8 cellular contexts compared by ENCODE assay signal in genomic region chr2:9608491-9608890, GRCh38. TPM values are rescaled to one million over a fixed set of nuclear protein-coding genes. Genes with fewer than 3 reads are reported as not detected.
DNase-seq lines count a peak whose midpoint lies in the region; ATAC-seq and TF ChIP-seq lines count a peak whose summit lies in the region.
"Not testable (repeated sequence)": the region's sequence is repeated elsewhere in the genome, so short reads cannot be mapped to it uniquely, and the experiment has no call there.

No MANE protein-coding gene starts in this region.

- peaks cover 22% of the 10 kb centered on the region for H3K4me1 ChIP-seq in CD8-positive, alpha-beta T cell (ENCODE audit: insufficient read depth, low read length)
- H3K4me1 ChIP-seq in RWPE2 (ENCODE audit: insufficient read depth, poor library complexity, severe bottlenecking), result peaks cover 24% of the 10 kb centered on the region
- H3K4me1 ChIP-seq in hepatocyte (ENCODE audit: insufficient read depth), result peaks cover 11% of the 10 kb centered on the region
- H3K4me1 ChIP-seq in neutrophil (ENCODE audit: control insufficient read depth in 1 of 2, insufficient read depth in 1 of 2, low read depth in 1 of 2, low read length in 1 of 2), result peaks cover 10 to 11% of the 10 kb centered on the region in 2 experiments
- H3K4me1 ChIP-seq in testis, result not testable (repeated sequence)

- H3K9me2 ChIP-seq in hepatocyte (replicated peaks; ENCODE audit: insufficient read depth), result not testable (repeated sequence)

- H3K27ac ChIP-seq in CD8-positive, alpha-beta T cell (ENCODE audit: low read depth, low read length), result not testable (repeated sequence)
- peak overlapping the region; percentile 11 for H3K27ac ChIP-seq in RWPE2 (ENCODE audit: poor library complexity, severe bottlenecking)
- H3K27ac ChIP-seq in dorsolateral prefrontal cortex, result peak overlapping the region in 54 of 59 donors; percentile 0 to 81 (median 61)
- H3K27ac ChIP-seq in hepatocyte, result peak overlapping the region; percentile 64
- peak overlapping the region; percentile 64 for H3K27ac ChIP-seq in neutrophil
- peak overlapping the region; percentile 14 to 80 for H3K27ac ChIP-seq in testis

- H3K4me3 Mint-ChIP-seq in CD8-positive, alpha-beta T cell, result peak overlapping the region; percentile 82
- H3K4me3 Mint-ChIP-seq in activated naive CD4-positive, alpha-beta T cell treated with anti-CD3 and anti-CD28 coated beads, Interleukin-2, amount 10 ng/mL, durations not matched to agents 7 days and 5 days, result peak overlapping the region; percentile 72

- not testable (repeated sequence) for DNase-seq in CD8-positive, alpha-beta T cell; RWPE2 (ENCODE audit: low spot score); activated naive CD4-positive, alpha-beta T cell treated with anti-CD3 and anti-CD28 coated beads, Interleukin-2, amount 10 ng/mL, durations not matched to agents 7 days and 5 days; dorsolateral prefrontal cortex; hepatocyte (ENCODE audit: low spot score); testis

- TF ChIP-seq POLR2A in testis (IDR thresholded peaks at IDR 0.05), result not testable (repeated sequence)

- H3K79me2 ChIP-seq in hepatocyte, result peaks cover 98% of the 10 kb centered on the region

- WGBS in hepatocyte (ENCODE audit: low lambda C conversion rate, missing lambda C conversion rate), result 74% methylated on average over 10 of the region's 10 CpGs
- 63 to 75% methylated on average over 10 of the region's 10 CpGs for WGBS in testis, 2 donors

- ATAC-seq in CD8-positive, alpha-beta T cell; RWPE2 (ENCODE audit: low read depth): not testable (repeated sequence)
- peak; percentile 22 for ATAC-seq in HG02759 (IDR thresholded peaks at IDR 0.05; ENCODE audit: unreplicated experiment)

- H3K9me3 ChIP-seq in CD8-positive, alpha-beta T cell (ENCODE audit: low read length); RWPE2 (ENCODE audit: severe bottlenecking); hepatocyte (ENCODE audit: low read depth); neutrophil; testis: not testable (repeated sequence)

- POLR2A ChIA-PET in CD8-positive, alpha-beta T cell (lab: Charles Lee), result interaction anchor here (1.2 to 3.0 kb wide), 5 partner anchors 9 to 52 kb away, joined by 3 to 26 read pairs (median 5); partner anchors contain the start of gene YWHAQ

- H3K4me1 Mint-ChIP-seq in CD8-positive, alpha-beta T cell (ENCODE audit: low read depth), result peaks cover 72% of the 10 kb centered on the region
- H3K4me1 Mint-ChIP-seq in activated naive CD4-positive, alpha-beta T cell treated with anti-CD3 and anti-CD28 coated beads, Interleukin-2, amount 10 ng/mL, durations not matched to agents 7 days and 5 days, result peaks cover 64% of the 10 kb centered on the region

- H3K27me3 Mint-ChIP-seq in CD8-positive, alpha-beta T cell (ENCODE audit: low read depth); activated naive CD4-positive, alpha-beta T cell treated with anti-CD3 and anti-CD28 coated beads, Interleukin-2, amount 10 ng/mL, durations not matched to agents 7 days and 5 days: not testable (repeated sequence)

- not testable (repeated sequence) for H3K4me3 ChIP-seq in CD8-positive, alpha-beta T cell (ENCODE audit: low read depth, low read length); RWPE2 (ENCODE audit: severe bottlenecking); hepatocyte; testis
- H3K4me3 ChIP-seq in dorsolateral prefrontal cortex (peak overlapping the region in 37 of 59 donors; percentile 6 to 52 (median 28)), neutrophil (ENCODE audit: low read depth in 1 of 2, low read length in 1 of 2) (peak overlapping the region; percentile 28 to 34)

- peaks cover 98% of the 10 kb centered on the region for H4K20me1 ChIP-seq in hepatocyte (ENCODE audit: insufficient read depth, poor library complexity, severe bottlenecking)

- not testable (repeated sequence) for H2AFZ ChIP-seq in hepatocyte

- CTCF ChIA-PET in CD8-positive, alpha-beta T cell (lab: Charles Lee), result interaction anchor here (0.7 to 2.2 kb wide), 3 partner anchors 10 to 163 kb away, joined by 3 to 5 read pairs (median 3); no protein-coding TSS in a partner anchor
- CTCF ChIA-PET in activated naive CD4-positive, alpha-beta T cell treated with anti-CD3 and anti-CD28 coated beads, Interleukin-2, amount 10 ng/mL, durations not matched to agents 7 days and 5 days (lab: Charles Lee), result interaction anchor here (2.1 kb wide), 1 partner anchor 10 kb away, joined by 10 read pairs; no protein-coding TSS in a partner anchor

- intact Hi-C loops in CD8-positive, alpha-beta T cell (cut with DNase I, micrococcal nuclease); dorsolateral prefrontal cortex (cut with DNase I); testis (cut with DNase I; ENCODE audit: low total_unique reads): not testable (repeated sequence)

- not testable (repeated sequence) for H3K9me3 Mint-ChIP-seq in CD8-positive, alpha-beta T cell; activated naive CD4-positive, alpha-beta T cell treated with anti-CD3 and anti-CD28 coated beads, Interleukin-2, amount 10 ng/mL, durations not matched to agents 7 days and 5 days

- not testable (repeated sequence) for H3K27me3 ChIP-seq in CD8-positive, alpha-beta T cell (ENCODE audit: insufficient read depth, low read length); RWPE2 (ENCODE audit: insufficient read depth, poor library complexity, severe bottlenecking); dorsolateral prefrontal cortex; hepatocyte; neutrophil; testis

- peaks cover 20% of the 10 kb centered on the region for H3K36me3 Mint-ChIP-seq in CD8-positive, alpha-beta T cell
- H3K36me3 Mint-ChIP-seq in activated naive CD4-positive, alpha-beta T cell treated with anti-CD3 and anti-CD28 coated beads, Interleukin-2, amount 10 ng/mL, durations not matched to agents 7 days and 5 days, result peaks cover 39% of the 10 kb centered on the region

- H3K27ac Mint-ChIP-seq in CD8-positive, alpha-beta T cell, result peak overlapping the region; percentile 87
- H3K27ac Mint-ChIP-seq in activated naive CD4-positive, alpha-beta T cell treated with anti-CD3 and anti-CD28 coated beads, Interleukin-2, amount 10 ng/mL, durations not matched to agents 7 days and 5 days, result peak overlapping the region; percentile 98

- not testable (repeated sequence) for H3K36me3 ChIP-seq in CD8-positive, alpha-beta T cell (ENCODE audit: insufficient read depth, low read length); hepatocyte (replicated peaks; ENCODE audit: insufficient read depth, low read depth); neutrophil; testis (ENCODE audit: low read depth, missing control alignments)
- H3K36me3 ChIP-seq in RWPE2 (ENCODE audit: low read depth), result peaks cover 19% of the 10 kb centered on the region

- not testable (repeated sequence) for TF ChIP-seq CTCF in CD8-positive, alpha-beta T cell (IDR thresholded peaks at IDR 0.05); RWPE2 (IDR thresholded peaks at IDR 0.05; ENCODE audit: poor library complexity, severe bottlenecking); dorsolateral prefrontal cortex (IDR thresholded peaks at IDR 0.05 in 54 of 56, conservative IDR thresholded peaks at IDR 0.05 in 2 of 56; ENCODE audit: low read depth in 1 of 56, partially characterized antibody in 56 of 56); hepatocyte (IDR thresholded peaks at IDR 0.05; ENCODE audit: poor library complexity); neutrophil (IDR thresholded peaks at IDR 0.05); testis (IDR thresholded peaks at IDR 0.05)

- peak overlapping the region; percentile 54 for H3K4me2 ChIP-seq in hepatocyte

RNA-seq across cellular contexts. Expression of gene YWHAQ, which starts 22.3 kb away (rescaled TPM):
- total RNA-seq in CD8-positive, alpha-beta T cell, result 100 to 1,000 TPM; 115 to 123 TPM
- total RNA-seq in dorsolateral prefrontal cortex, result 100 to 1,000 TPM; 223 to 572 (median 337) TPM
- total RNA-seq in hepatocyte, result 302 and 327 TPM in 2 replicates
- 361 and 368 TPM in 2 replicates for polyA plus RNA-seq in hepatocyte
- total RNA-seq in testis, result 100 to 1,000 TPM; 260 to 261 TPM
- polyA plus RNA-seq in testis (ENCODE audit: insufficient read depth, low read depth, low replicate concordance), result 374 TPM

RNA-seq across cellular contexts. Expression of gene ADAM17, which starts 52.9 kb away (rescaled TPM):
- 10 to 100 TPM; 20.0 to 25.1 TPM for total RNA-seq in CD8-positive, alpha-beta T cell
- total RNA-seq in dorsolateral prefrontal cortex (10 to 100 TPM; 20.3 to 43.9 (median 31.0) TPM), hepatocyte (19.5 and 30.2 TPM in 2 replicates), testis (10 to 100 TPM; 61.6 to 66.9 TPM)
- polyA plus RNA-seq in hepatocyte (20.5 and 22.0 TPM in 2 replicates), testis (ENCODE audit: insufficient read depth, low read depth, low replicate concordance) (37.0 TPM)
